Comparison of ENCODE assay signal across 14 cellular contexts in the genomic region with DNA sequence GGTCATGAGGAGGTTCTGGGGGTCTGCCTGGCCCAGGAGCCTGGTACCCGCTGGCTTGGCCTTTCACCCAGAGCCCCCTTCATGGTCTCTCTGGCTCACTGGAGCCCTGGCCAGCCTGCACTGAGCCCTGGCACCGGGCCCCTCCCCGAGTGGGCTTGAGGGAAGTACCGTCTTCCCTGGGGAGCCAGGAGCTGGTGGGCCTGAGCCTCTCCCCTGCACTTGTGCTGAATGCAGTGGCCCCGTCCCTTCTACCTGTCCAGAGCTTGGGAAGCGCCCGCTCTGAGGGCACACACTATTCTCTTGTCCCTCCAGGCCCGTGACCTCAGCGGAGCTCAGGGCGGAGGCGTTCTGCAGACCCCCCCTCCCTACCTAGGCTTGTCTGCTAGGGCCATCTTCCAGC.
"Had no signal": no experiment of that assay in that cellular context is flagged by ENCODE, and none has a peak within 500 bp of the region (broad histone marks: within the 10 kb centered on the region; RNA-seq: fewer than 3 reads in every experiment).

No MANE protein-coding gene starts in this region.

- H3K9me3 ChIP-seq: thyroid gland had no signal

- H3K27me3 ChIP-seq: hepatocyte, thyroid gland had no signal

- H3K4me3 ChIP-seq: hepatocyte, thyroid gland had no signal

- DNase-seq: activated CD4-positive, alpha-beta T cell treated with anti-CD3 and anti-CD28 coated beads, Interleukin-2, amount 10 ng/mL, durations not matched to agents 24 days and 14 days; activated CD8-positive, alpha-beta memory T cell treated with anti-CD3 and anti-CD28 coated beads, Interleukin-2, amount 10 ng/mL, durations not matched to agents 7 days and 5 days; activated CD8-positive, alpha-beta T cell treated with anti-CD3 and anti-CD28 coated beads for 36 hours; effector memory CD4-positive, alpha-beta T cell; foreskin melanocyte; left ventricle myocardium superior; mammary epithelial cell; occipital lobe; stimulated activated CD4-positive, alpha-beta T cell treated with anti-CD3 and anti-CD28 coated beads, Interleukin-4, amount 100 ng/mL, for 24 hours; stimulated activated naive CD8-positive, alpha-beta T cell treated with anti-CD3 and anti-CD28 coated beads, Interleukin-15, Interleukin-2, amounts not matched to agents 100 U/mL and 50 U/mL, for 24 hours; T-helper 2 cell; thyroid gland had no signal

- ATAC-seq: activated CD8-positive, alpha-beta memory T cell treated with anti-CD3 and anti-CD28 coated beads, Interleukin-2, amount 10 ng/mL, durations not matched to agents 7 days and 5 days; activated CD8-positive, alpha-beta T cell treated with anti-CD3 and anti-CD28 coated beads for 36 hours; activated naive CD4-positive, alpha-beta T cell treated with anti-CD3 and anti-CD28 coated beads, Interleukin-2, amount 50 U/mL, for 72 hours; left ventricle myocardium superior; stimulated activated naive CD8-positive, alpha-beta T cell treated with anti-CD3 and anti-CD28 coated beads, Interleukin-15, Interleukin-2, amounts not matched to agents 100 U/mL and 50 U/mL, for 24 hours had no signal

- H3K27ac ChIP-seq: hepatocyte, thyroid gland had no signal
